ENCODE assay signal across 12 cellular contexts in the genomic region with DNA sequence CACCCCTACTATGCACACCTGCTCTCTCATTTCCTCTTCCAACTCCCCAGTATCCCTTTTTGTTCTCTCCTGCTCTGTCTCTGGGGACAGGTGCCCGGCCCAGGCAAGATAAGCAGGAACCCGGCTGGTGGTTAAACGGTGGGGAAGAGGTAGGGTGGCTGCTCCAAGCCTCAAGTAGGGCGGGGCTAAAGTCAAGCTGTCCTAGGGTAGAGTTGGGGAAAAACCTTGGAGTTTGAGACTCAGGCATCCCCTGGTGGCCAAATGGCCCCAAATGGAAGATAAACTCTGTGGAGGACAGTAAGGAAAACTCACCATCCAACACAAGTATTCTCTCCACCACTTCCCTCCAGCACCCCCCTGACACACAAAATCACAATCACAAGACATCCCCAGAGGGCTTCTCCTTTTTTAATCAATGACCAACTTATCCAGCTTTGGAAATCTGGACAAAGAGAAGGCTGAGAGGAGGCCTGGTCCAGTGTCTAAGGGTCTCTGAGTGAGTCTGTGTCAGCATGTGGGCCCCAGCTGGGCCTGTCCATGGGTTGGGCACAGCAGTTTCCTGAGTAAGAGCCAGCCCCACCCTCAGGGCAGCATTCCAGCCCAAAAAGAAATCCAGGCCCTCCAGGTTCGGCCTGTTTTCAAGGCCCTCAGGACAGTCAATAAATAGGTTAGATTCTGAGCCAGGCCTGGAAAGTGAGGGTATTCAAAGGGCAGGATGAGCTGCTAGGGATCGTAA. TPM values are rescaled to one million over a fixed set of nuclear protein-coding genes. Genes with fewer than 3 reads are reported as not detected.
A peak's percentile ranks its signal among the peaks of the same experiment; 100 is the strongest.
DNase-seq lines count a peak whose midpoint lies in the region; ATAC-seq and TF ChIP-seq lines count a peak whose summit lies in the region.
"Had no signal": no experiment of that assay in that cellular context is flagged by ENCODE, and none has a peak within 500 bp of the region (broad histone marks: within the 10 kb centered on the region; RNA-seq: fewer than 3 reads in every experiment).

No MANE protein-coding gene starts in this region.

- peak overlapping the region; percentile 53 for H3K27ac ChIP-seq in PC-9
- peak overlapping the region in 7 of 8 donors; percentile 22 to 77 (median 67) for H3K27ac ChIP-seq in spleen

- H3K36me3 ChIP-seq in PC-9 (ENCODE audit: low read depth): peaks cover 52% of the 10 kb centered on the region
- peaks cover 0 to 67% (median 28%) of the 10 kb centered on the region in 6 donors for H3K36me3 ChIP-seq in spleen
- H3K36me3 ChIP-seq: BE2C had no signal

- no peak for ATAC-seq in GM19397 (IDR thresholded peaks at IDR 0.05; ENCODE audit: unreplicated experiment)

- H3K4me1 ChIP-seq in PC-9 (replicated peaks; ENCODE audit: insufficient read depth) (peaks cover 49% of the 10 kb centered on the region), spleen (peaks cover 0 to 34% (median 11%) of the 10 kb centered on the region in 6 donors)
- H3K4me1 ChIP-seq: BE2C had no signal

- H3K27me3 Mint-ChIP-seq in T-helper 1 cell treated with Interleukin-12 subunit alpha and Interleukin-12 subunit beta and Interleukin-4 antibody, amounts not matched to agents 30 μg/mL and 1 μg/mL, for 36 hours (ENCODE audit: low read depth): no peaks in the 10 kb centered on the region
- H3K27me3 Mint-ChIP-seq: activated naive CD8-positive, alpha-beta T cell treated with anti-CD3 and anti-CD28 coated beads for 36 hours had no signal

- POLR2A ChIA-PET in PC-9 (lab: Charles Lee; ENCODE audit: unreplicated experiment): interaction anchor here (0.6 to 0.7 kb wide), 2 partner anchors 128 to 144 kb away, joined by 3 to 8 read pairs; no protein-coding TSS in a partner anchor

- TF ChIP-seq POLR2A in spleen (IDR thresholded peaks at IDR 0.05): no peak

- CTCF ChIA-PET in PC-9 (lab: Charles Lee): interaction anchor here (0.7 kb wide), 1 partner anchor 35 kb away, joined by 3 read pairs; no protein-coding TSS in a partner anchor

- no peak overlapping the region for H3K4me3 Mint-ChIP-seq in T-helper 1 cell treated with Interleukin-12 subunit alpha and Interleukin-12 subunit beta and Interleukin-4 antibody, amounts not matched to agents 30 μg/mL and 1 μg/mL, for 36 hours
- H3K4me3 Mint-ChIP-seq: activated naive CD8-positive, alpha-beta T cell treated with anti-CD3 and anti-CD28 coated beads for 36 hours had no signal

- peaks cover 10% of the 10 kb centered on the region for H3K4me1 Mint-ChIP-seq in T-helper 1 cell treated with Interleukin-12 subunit alpha and Interleukin-12 subunit beta and Interleukin-4 antibody, amounts not matched to agents 30 μg/mL and 1 μg/mL, for 36 hours (ENCODE audit: low read depth)

- DNase-seq in T-helper 1 cell (no peak), PC-9 (peak in 1 of 2 experiments; percentile 74), foreskin fibroblast (peak; percentile 40 to 83), spleen (no peak), HCEC 1CT (no peak), Ammon's horn (ENCODE audit: low spot score) (no peak)
- DNase-seq: activated naive CD8-positive, alpha-beta T cell treated with anti-CD3 and anti-CD28 coated beads for 36 hours; BE2C had no signal

- 64 to 81% (median 77%) methylated on average over 6 of the region's 6 CpGs for WGBS in spleen, 5 donors

- H3K4me3 ChIP-seq in PC-9: no peak overlapping the region
- no peak overlapping the region for H3K4me3 ChIP-seq in foreskin fibroblast (ENCODE audit: low read depth in 1 of 2, low read length in 2 of 2)
- H3K4me3 ChIP-seq in spleen: no peak overlapping the region

- peaks cover 11% of the 10 kb centered on the region for H3K36me3 Mint-ChIP-seq in T-helper 1 cell treated with Interleukin-12 subunit alpha and Interleukin-12 subunit beta and Interleukin-4 antibody, amounts not matched to agents 30 μg/mL and 1 μg/mL, for 36 hours (ENCODE audit: low read depth)

- intact Hi-C loops in PC-9 (cut with micrococcal nuclease; ENCODE audit: unreplicated experiment) (loop anchor here (1.0 to 10.0 kb wide), 2 partner anchors 10 to 1174 kb away; partner anchors contain the start of genes HECTD3, POMGNT1 and UROD), spleen (cut with DNase I; ENCODE audit: low total_unique reads) (no loop called here)

- H3K27me3 ChIP-seq in PC-9 (ENCODE audit: insufficient read depth, low read depth) (no peaks in the 10 kb centered on the region), spleen (replicated peaks in 1 of 7) (no peaks in the 10 kb centered on the region)
- H3K27me3 ChIP-seq: BE2C had no signal

- H3K9me2 ChIP-seq in PC-9 (ENCODE audit: insufficient read depth): no peaks in the 10 kb centered on the region

- H3K27ac Mint-ChIP-seq in T-helper 1 cell treated with Interleukin-12 subunit alpha and Interleukin-12 subunit beta and Interleukin-4 antibody, amounts not matched to agents 30 μg/mL and 1 μg/mL, for 36 hours: peak overlapping the region; percentile 6
- H3K27ac Mint-ChIP-seq: activated naive CD8-positive, alpha-beta T cell treated with anti-CD3 and anti-CD28 coated beads for 36 hours had no signal

- TF ChIP-seq CTCF in PC-9 (conservative IDR thresholded peaks at IDR 0.05): peak; percentile 27; the same call in 1 of the 2 replicates
- TF ChIP-seq CTCF in foreskin fibroblast (IDR thresholded peaks at IDR 0.05; ENCODE audit: low read depth, low read length): peak; percentile 21
- TF ChIP-seq CTCF in spleen (IDR thresholded peaks at IDR 0.05 in 8 of 11, conservative IDR thresholded peaks at IDR 0.05 in 3 of 11): no peak

- peak overlapping the region; percentile 17; the same call in 1 of the 2 replicates for H3K4me2 ChIP-seq in PC-9

- no TSS peak for BruUV-seq in PC-9 (replicated peaks; lab: Mats Ljungman, UMichigan)

- H3K9me3 Mint-ChIP-seq in T-helper 1 cell treated with Interleukin-12 subunit alpha and Interleukin-12 subunit beta and Interleukin-4 antibody, amounts not matched to agents 30 μg/mL and 1 μg/mL, for 36 hours: no peaks in the 10 kb centered on the region
- H3K9me3 Mint-ChIP-seq: activated naive CD8-positive, alpha-beta T cell treated with anti-CD3 and anti-CD28 coated beads for 36 hours had no signal

- peaks cover 33% of the 10 kb centered on the region for H3K79me2 ChIP-seq in PC-9 (ENCODE audit: low read depth)

- peaks cover 82% of the 10 kb centered on the region for H3F3A ChIP-seq in PC-9 (ENCODE audit: insufficient read depth, low read depth)

- H3K9me3 ChIP-seq in PC-9 (ENCODE audit: insufficient read depth, low read depth): no peaks in the 10 kb centered on the region
- no peaks in the 10 kb centered on the region for H3K9me3 ChIP-seq in spleen
- H3K9me3 ChIP-seq: BE2C had no signal

- H2AFZ ChIP-seq in PC-9: no peak overlapping the region

- H4K20me1 ChIP-seq in PC-9 (ENCODE audit: insufficient read depth): peaks cover 7% of the 10 kb centered on the region; the same call in 1 of the 2 replicates

RNA-seq across cellular contexts. Expression of gene POMGNT1, which starts 9.8 kb away (rescaled TPM):
- total RNA-seq in PC-9 (2021): 82.6 and 97.4 TPM in 2 replicates
- total RNA-seq in spleen: 10 to 100 TPM; 29.8 to 59.5 (median 32.8) TPM
- 10 to 100 TPM; 21.6 to 38.0 (median 31.3) TPM for polyA plus RNA-seq in spleen

RNA-seq across cellular contexts. Expression of gene P3R3URF, which starts 12.2 kb away (rescaled TPM):
- total RNA-seq in PC-9 (2021) (not detected in 2 replicates), spleen (not detected)
- polyA plus RNA-seq in spleen: not detected
- total RNA-seq: activated naive CD8-positive, alpha-beta T cell treated with anti-CD3 and anti-CD28 coated beads for 36 hours; fibroblast of lung; myocyte had no signal
- polyA plus RNA-seq: fibroblast of lung had no signal

RNA-seq across cellular contexts. Expression of gene TSPAN1, which starts 13.6 kb away (rescaled TPM):
- total RNA-seq in PC-9 (2021) (134 and 139 TPM in 2 replicates), spleen (1 to 10 TPM in 4 of 7 donors, under 1 TPM in 1, not detected in 2; 0.85 to 3.2 (median 1.6) TPM)
- polyA plus RNA-seq in spleen: 1 to 10 TPM in 2 of 3 donors, under 1 TPM in 1; 0.96 to 2.2 (median 1.4) TPM

RNA-seq across cellular contexts. Expression of gene LURAP1, which starts 14.7 kb away (rescaled TPM):
- total RNA-seq in PC-9 (2021): 0.57 TPM in 1 of 2 replicates, not detected in the other
- total RNA-seq in spleen: 10 to 100 TPM in 1 of 7 donors, 1 to 10 TPM in 6; 3.4 to 13.4 (median 3.7) TPM
- 1 to 10 TPM in 1 of 3 donors, under 1 TPM in 2; 0.73 to 2.0 (median 0.87) TPM for polyA plus RNA-seq in spleen
- total RNA-seq: activated naive CD8-positive, alpha-beta T cell treated with anti-CD3 and anti-CD28 coated beads for 36 hours had no signal

RNA-seq across cellular contexts. Expression of gene PIK3R3, which starts 56.0 kb away (rescaled TPM):
- total RNA-seq in PC-9 (2021) (19.6 and 44.2 TPM in 2 replicates), spleen (10 to 100 TPM; 22.2 to 45.9 (median 29.1) TPM)
- 1 to 10 TPM; 3.1 to 8.2 (median 7.2) TPM for polyA plus RNA-seq in spleen

Comparison
In these comparisons a context has a peak if more than half of its experiments do, and no peak if none do; other contexts are left out.
1. DNase-seq: peak in foreskin fibroblast (2 of 2); none in T-helper 1 cell (0 of 5), spleen (single experiment), HCEC 1CT (single experiment) and Ammon's horn (single experiment).
2. CTCF ChIP-seq: peak in PC-9 (single experiment) and foreskin fibroblast (single experiment); none in spleen (0 of 11).
3. RNA of gene TSPAN1, which starts 13.6 kb away (total RNA-seq): 134 to 139 TPM in PC-9; 0.85 to 3.2 TPM in spleen; every median in the first group is over 10 times any median in the second.